Comparison of ENCODE assay signal across 8 cellular contexts in genomic region chr2:69305712-69306611, GRCh38.
DNase-seq lines count a peak whose midpoint lies in the region; ATAC-seq and TF ChIP-seq lines count a peak whose summit lies in the region.

No MANE protein-coding gene starts in this region.

- H3K27ac ChIP-seq in SJSA1: no peak overlapping the region
- H3K27ac ChIP-seq in psoas muscle: peak overlapping the region; percentile 61

- H3K27me3 Mint-ChIP-seq in glutamatergic neuron (ENCODE audit: unreplicated experiment): peaks cover 6% of the 10 kb centered on the region

- H3K4me3 Mint-ChIP-seq in glutamatergic neuron (ENCODE audit: unreplicated experiment): peak overlapping the region; percentile 70

- no peak for TF ChIP-seq CTCF in glutamatergic neuron (IDR thresholded peaks at IDR 0.05; ENCODE audit: partially characterized antibody, unreplicated experiment)
- no peak for TF ChIP-seq CTCF in psoas muscle (IDR thresholded peaks at IDR 0.05)

- H3K36me3 Mint-ChIP-seq in glutamatergic neuron (ENCODE audit: unreplicated experiment): peaks cover 5% of the 10 kb centered on the region

- no peak overlapping the region for H3K27ac Mint-ChIP-seq in glutamatergic neuron (ENCODE audit: unreplicated experiment)

- peaks cover 4% of the 10 kb centered on the region for H3K9me3 Mint-ChIP-seq in glutamatergic neuron (ENCODE audit: unreplicated experiment)

- H3K9me3 ChIP-seq in SJSA1 (replicated peaks) (no peaks in the 10 kb centered on the region), psoas muscle (peaks cover 3% of the 10 kb centered on the region)

- no peaks in the 10 kb centered on the region for H3K4me1 Mint-ChIP-seq in glutamatergic neuron (ENCODE audit: low read depth, unreplicated experiment)

- H3K36me3 ChIP-seq in SJSA1 (no peaks in the 10 kb centered on the region), psoas muscle (ENCODE audit: insufficient read depth in 1 of 2, low read depth in 1 of 2) (no peaks in the 10 kb centered on the region)

- peak; percentile 50 for DNase-seq in ELF-1 (ENCODE audit: low read depth, low spot score)
- DNase-seq in SJSA1 (ENCODE audit: low read depth in 1 of 2, low spot score in 2 of 2): no peak
- no peak for DNase-seq in glutamatergic neuron
- peak in 1 of 2 donors; percentile 37 for DNase-seq in psoas muscle
- no peak for DNase-seq in NCI-H2029 treated with DMSO at 0.1 percent for 48 hours (lab: John Stamatoyannopoulos, UW)
- DNase-seq in activated effector memory CD4-positive, alpha-beta T cell treated with anti-CD3 and anti-CD28 coated beads, Interleukin-2, amount 50 U/mL, for 16 hours: no peak

- no peaks in the 10 kb centered on the region for H3K27me3 ChIP-seq in SJSA1 (replicated peaks)
- peaks cover 0 to 37% (median 4%) of the 10 kb centered on the region in 3 donors for H3K27me3 ChIP-seq in psoas muscle (ENCODE audit: insufficient read depth in 3 of 3, low read length in 2 of 3)

- peak overlapping the region; percentile 43 for H3K4me3 ChIP-seq in SJSA1
- H3K4me3 ChIP-seq in psoas muscle: peak overlapping the region; percentile 67

- intact Hi-C loops in psoas muscle (cut with DNase I): loop anchor here (2.0 to 10.0 kb wide), 4 partner anchors 293 to 371 kb away; partner anchors contain the start of gene ANTXR1 (in 2 of the 2)

- 16 to 21% (median 17%) methylated on average over 32 of the region's 32 CpGs for WGBS in psoas muscle, 3 donors

- H3K4me1 ChIP-seq in SJSA1 (replicated peaks) (peaks cover 20% of the 10 kb centered on the region), psoas muscle (peaks cover 20% of the 10 kb centered on the region)

- ATAC-seq in psoas muscle: peak in 2 of 4 donors; percentile 6 to 37
- no peak for ATAC-seq in GM18520 (IDR thresholded peaks at IDR 0.05; ENCODE audit: unreplicated experiment)
- no peak for ATAC-seq in HG03460 (IDR thresholded peaks at IDR 0.05; ENCODE audit: unreplicated experiment)
